Comparison of ENCODE assay signal across 8 cellular contexts in genomic region chr14:88562831-88563686, GRCh38. TPM values are rescaled to one million over a fixed set of nuclear protein-coding genes. Genes with fewer than 3 reads are reported as not detected.
A peak's percentile ranks its signal among the peaks of the same experiment; 100 is the strongest.
DNase-seq lines count a peak whose midpoint lies in the region; ATAC-seq, FAIRE-seq and TF ChIP-seq lines count a peak whose summit lies in the region.

TSS of gene ZC3H14 (plus strand) at chr14:88563037. CDS start at chr14:88563134, 97 bp downstream.

- POLR2A ChIA-PET in T-cell (lab: Charles Lee): interaction anchor here in 1 of 2 donors (0.6 kb wide), 1 partner anchor 24 kb away, joined by 4 read pairs; no protein-coding TSS in a partner anchor

- H3K27ac Mint-ChIP-seq in T-cell: peak within 1 kb of the TSS; percentile 78 to 85

- peaks cover 0 to 2% (median 0%) of the 10 kb centered on the region in 9 donors for H3K27me3 ChIP-seq in heart left ventricle
- H3K27me3 ChIP-seq in upper lobe of right lung: no peaks in the 10 kb centered on the region

- peaks cover 30 to 32% (median 31%) of the 10 kb centered on the region in 3 donors for H3K4me1 Mint-ChIP-seq in T-cell

- peaks cover 0 to 7% of the 10 kb centered on the region in 2 donors for H3K27me3 Mint-ChIP-seq in T-cell

- intact Hi-C loops in heart left ventricle (cut with DNase I) (loop anchor here in 6 of 10 donors (2.0 to 5.0 kb wide), 3 partner anchors 70 to 376 kb away; no protein-coding TSS in a partner anchor), posterior vena cava (cut with DNase I) (loop anchor here in 1 of 2 donors (5.0 kb wide), 1 partner anchor 371 kb away; no protein-coding TSS in a partner anchor), upper lobe of right lung (cut with DNase I) (no loop called here)

- CTCF ChIA-PET in T-cell (lab: Charles Lee): interaction anchor here in 1 of 2 donors (0.6 kb wide), 1 partner anchor 183 kb away, joined by 3 read pairs; no protein-coding TSS in a partner anchor

- H3K9me3 ChIP-seq in heart left ventricle (no peaks in the 10 kb centered on the region), upper lobe of right lung (no peaks in the 10 kb centered on the region)

- TF ChIP-seq POLR2A in GM12891 (IDR thresholded peaks at IDR 0.05; ENCODE audit: low read depth, low read length) (peak; percentile 63; the same call in 1 of the 2 replicates), heart left ventricle (IDR thresholded peaks at IDR 0.05) (peak in 1 of 2 donors; percentile 82)

- H3K36me3 Mint-ChIP-seq in T-cell: peaks cover 4% of the 10 kb centered on the region

- peak; percentile 90 for DNase-seq in GM12891 (ENCODE audit: insufficient read length, low spot score)
- DNase-seq in NCI-H1417 treated with DMSO at 0.1 percent for 48 hours (lab: John Stamatoyannopoulos, UW): peak; percentile 61
- DNase-seq in T-cell: peak; percentile 68 to 87 (median 81)
- peak; percentile 86 to 94 (median 88) for DNase-seq in heart left ventricle
- peak; percentile 94 for DNase-seq in posterior vena cava (ENCODE audit: low spot score)
- DNase-seq in upper lobe of right lung: peak; percentile 93

- peaks cover 0 to 17% (median 4%) of the 10 kb centered on the region in 9 donors for H3K36me3 ChIP-seq in heart left ventricle
- peaks cover 6% of the 10 kb centered on the region for H3K36me3 ChIP-seq in upper lobe of right lung

- H3K4me3 ChIP-seq in heart left ventricle (peak within 1 kb of the TSS; percentile 60 to 99 (median 88)), upper lobe of right lung (peak within 1 kb of the TSS; percentile 91)

- peak; percentile 99 for FAIRE-seq in GM12891 (lab: Jason Lieb, UNC)

- H3K9me3 Mint-ChIP-seq in T-cell: no peaks in the 10 kb centered on the region

- 0 to 1% (median 1%) methylated on average over 73 to 99 of the region's 99 CpGs for whole genome bisulfite sequencing in adipose tissue, 3 donors
- 0 to 1% (median 0%) methylated on average over 42 to 99 of the region's 99 CpGs for WGBS in heart left ventricle, 4 donors

- ATAC-seq in HG02763 (IDR thresholded peaks at IDR 0.05; ENCODE audit: unreplicated experiment): peak; percentile 97
- peak; percentile 97 to 98 (median 98) for ATAC-seq in T-cell (replicated peaks in 1 of 4)
- peak; percentile 95 to 99 (median 98) for ATAC-seq in heart left ventricle
- peak; percentile 98 for ATAC-seq in upper lobe of right lung

- peaks cover 0 to 26% (median 18%) of the 10 kb centered on the region in 12 donors for H3K4me1 ChIP-seq in heart left ventricle
- H3K4me1 ChIP-seq in upper lobe of right lung: peaks cover 22% of the 10 kb centered on the region

- TF ChIP-seq CTCF in heart left ventricle (IDR thresholded peaks at IDR 0.05) (peak in 2 of 12 donors; percentile 11 to 16), upper lobe of right lung (IDR thresholded peaks at IDR 0.05) (no peak)

- H3K27ac ChIP-seq in adipose tissue (ENCODE audit: low read depth, low read length): no peak within 1 kb of the TSS
- peak within 1 kb of the TSS; percentile 82 to 96 (median 92) for H3K27ac ChIP-seq in heart left ventricle
- H3K27ac ChIP-seq in upper lobe of right lung: peak within 1 kb of the TSS; percentile 89

- peak within 1 kb of the TSS; percentile 80 to 95 (median 93) for H3K4me3 Mint-ChIP-seq in T-cell

TF ChIP-seq in GM12891, 5 proteins besides CTCF, POLR2A, EP300 and RAD21:
- TF ChIP-seq POLR2AphosphoS5 (IDR thresholded peaks at IDR 0.05; ENCODE audit: low read depth, low read length): peak; percentile 69; the same call in 1 of the 2 replicates
- TF ChIP-seq PAX5 (IDR thresholded peaks at IDR 0.05; ENCODE audit: insufficient read depth, low read length, severe bottlenecking): peak; percentile 8
- TF ChIP-seq SPI1 (IDR thresholded peaks at IDR 0.05; ENCODE audit: low read depth, low read length): no peak
- no peak for TF ChIP-seq POU2F2 (IDR thresholded peaks at IDR 0.05; ENCODE audit: low read depth, low read length)
- peak; percentile 25; the same call in 1 of the 2 replicates for TF ChIP-seq TAF1 (IDR thresholded peaks at IDR 0.05; ENCODE audit: low read depth, low read length)

RNA-seq across cellular contexts. Expression of gene ZC3H14, which starts in this region (rescaled TPM):
- 26.8 TPM for polyA plus RNA-seq in GM12891 (2012; ENCODE audit: low read depth, missing spikeins)
- 10 to 100 TPM; 32.2 to 50.6 (median 40.1) TPM for total RNA-seq in T-cell
- polyA plus RNA-seq in adipose tissue: 10 to 100 TPM; 18.0 to 23.5 (median 22.7) TPM
- total RNA-seq in heart left ventricle: 10 to 100 TPM; 36.8 to 62.7 (median 44.7) TPM
- 10 to 100 TPM; 27.6 to 38.3 TPM for polyA plus RNA-seq in heart left ventricle
- 10 to 100 TPM; 42.6 to 42.7 TPM for total RNA-seq in posterior vena cava
- total RNA-seq in upper lobe of right lung: 63.4 TPM
